1 cellular context compared by ENCODE assay signal in the genomic region with DNA sequence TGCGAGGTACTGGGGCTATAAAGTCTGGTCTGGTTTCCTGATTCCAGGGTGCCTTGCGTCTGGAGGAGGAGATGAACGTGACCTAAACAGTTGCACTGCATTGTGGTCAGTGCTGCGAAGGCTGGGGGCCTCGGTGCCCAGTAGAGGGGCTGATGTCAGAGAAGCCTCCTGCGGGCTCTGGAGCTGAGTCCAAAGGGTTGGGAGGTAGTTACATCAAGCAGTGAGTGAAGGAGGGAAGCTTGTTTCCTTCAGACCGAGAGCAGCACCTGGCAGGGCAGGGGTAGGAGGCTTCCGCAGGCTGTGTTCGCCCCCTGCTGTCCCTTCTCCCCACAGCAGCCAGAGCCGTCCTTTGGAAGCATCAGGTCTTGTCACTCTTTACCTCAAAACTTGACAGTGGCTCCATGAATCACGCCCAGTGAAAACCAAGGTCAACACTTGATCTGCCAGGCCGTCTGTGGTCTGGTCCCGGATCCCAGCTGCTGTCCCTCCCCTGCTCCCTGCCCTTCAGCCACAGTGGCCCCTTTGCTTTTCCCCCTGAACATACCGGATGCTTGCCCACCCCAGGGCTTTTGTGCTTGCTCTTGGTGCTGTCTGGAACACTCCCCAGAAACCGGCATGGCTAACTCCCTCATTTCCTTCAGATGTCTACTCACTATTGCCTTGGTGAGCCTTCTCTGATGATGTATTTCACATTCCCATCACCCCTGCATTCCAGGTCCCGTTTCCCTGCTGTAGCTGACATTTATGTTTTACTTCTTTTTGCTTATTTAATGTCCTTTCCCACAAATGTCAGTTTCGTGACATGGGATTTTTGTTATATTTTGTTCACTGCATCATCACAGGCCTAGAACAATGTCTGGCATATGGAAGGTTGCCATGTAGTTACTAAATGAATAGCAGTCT.
TF ChIP-seq lines count a peak whose summit lies in the region.

No MANE protein-coding gene starts in this region.

TF ChIP-seq in HEK293, 187 proteins besides CTCF, POLR2A, EP300 and RAD21 (continued from another document):
- TF ChIP-seq, protein P1, sequence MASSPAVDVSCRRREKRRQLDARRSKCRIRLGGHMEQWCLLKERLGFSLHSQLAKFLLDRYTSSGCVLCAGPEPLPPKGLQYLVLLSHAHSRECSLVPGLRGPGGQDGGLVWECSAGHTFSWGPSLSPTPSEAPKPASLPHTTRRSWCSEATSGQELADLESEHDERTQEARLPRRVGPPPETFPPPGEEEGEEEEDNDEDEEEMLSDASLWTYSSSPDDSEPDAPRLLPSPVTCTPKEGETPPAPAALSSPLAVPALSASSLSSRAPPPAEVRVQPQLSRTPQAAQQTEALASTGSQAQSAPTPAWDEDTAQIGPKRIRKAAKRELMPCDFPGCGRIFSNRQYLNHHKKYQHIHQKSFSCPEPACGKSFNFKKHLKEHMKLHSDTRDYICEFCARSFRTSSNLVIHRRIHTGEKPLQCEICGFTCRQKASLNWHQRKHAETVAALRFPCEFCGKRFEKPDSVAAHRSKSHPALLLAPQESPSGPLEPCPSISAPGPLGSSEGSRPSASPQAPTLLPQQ (tag by site-specific recombination; IDR thresholded peaks at IDR 0.05): peak; percentile 36; the same call in 1 of the 2 replicates
- TF ChIP-seq, protein P2, sequence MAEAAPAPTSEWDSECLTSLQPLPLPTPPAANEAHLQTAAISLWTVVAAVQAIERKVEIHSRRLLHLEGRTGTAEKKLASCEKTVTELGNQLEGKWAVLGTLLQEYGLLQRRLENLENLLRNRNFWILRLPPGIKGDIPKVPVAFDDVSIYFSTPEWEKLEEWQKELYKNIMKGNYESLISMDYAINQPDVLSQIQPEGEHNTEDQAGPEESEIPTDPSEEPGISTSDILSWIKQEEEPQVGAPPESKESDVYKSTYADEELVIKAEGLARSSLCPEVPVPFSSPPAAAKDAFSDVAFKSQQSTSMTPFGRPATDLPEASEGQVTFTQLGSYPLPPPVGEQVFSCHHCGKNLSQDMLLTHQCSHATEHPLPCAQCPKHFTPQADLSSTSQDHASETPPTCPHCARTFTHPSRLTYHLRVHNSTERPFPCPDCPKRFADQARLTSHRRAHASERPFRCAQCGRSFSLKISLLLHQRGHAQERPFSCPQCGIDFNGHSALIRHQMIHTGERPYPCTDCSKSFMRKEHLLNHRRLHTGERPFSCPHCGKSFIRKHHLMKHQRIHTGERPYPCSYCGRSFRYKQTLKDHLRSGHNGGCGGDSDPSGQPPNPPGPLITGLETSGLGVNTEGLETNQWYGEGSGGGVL (tag by site-specific recombination; IDR thresholded peaks at IDR 0.05): no peak
- TF ChIP-seq ZNF549 (tag by site-specific recombination; IDR thresholded peaks at IDR 0.05) (no peak), ZBTB20 (tag by site-specific recombination; IDR thresholded peaks at IDR 0.05) (peak; percentile 95), ZBTB17 (tag by site-specific recombination; IDR thresholded peaks at IDR 0.05) (peak; percentile 73), SCRT1 (tag by site-specific recombination; IDR thresholded peaks at IDR 0.05; ENCODE audit: borderline replicate concordance) (no peak), ZNF214 (tag by site-specific recombination; IDR thresholded peaks at IDR 0.05; ENCODE audit: borderline replicate concordance) (no peak), ZNF10 (tag by site-specific recombination; IDR thresholded peaks at IDR 0.05) (no peak), ZNF521 (tag by site-specific recombination; IDR thresholded peaks at IDR 0.05) (no peak), KLF8 (tag by site-specific recombination; IDR thresholded peaks at IDR 0.05) (no peak; the same call in 1 of the 2 replicates), YY1 (tag by site-specific recombination; IDR thresholded peaks at IDR 0.05) (no peak), REPIN1 (tag by site-specific recombination; IDR thresholded peaks at IDR 0.05; ENCODE audit: low read depth) (no peak), ZNF624 (tag by site-specific recombination; IDR thresholded peaks at IDR 0.05) (no peak), ZIC2 (tag by site-specific recombination; IDR thresholded peaks at IDR 0.05) (peak; percentile 89), ZNF155 (tag by site-specific recombination; IDR thresholded peaks at IDR 0.05) (no peak), BCL11A (tag by site-specific recombination; IDR thresholded peaks at IDR 0.05; ENCODE audit: low read depth) (no peak), ZFP69B (tag by site-specific recombination; IDR thresholded peaks at IDR 0.05) (no peak), OSR2 (tag by site-specific recombination; IDR thresholded peaks at IDR 0.05) (peak; percentile 31; the same call in 1 of the 2 replicates), ZNF610 (tag by site-specific recombination; IDR thresholded peaks at IDR 0.05; ENCODE audit: borderline replicate concordance) (no peak), GLI2 (tag by site-specific recombination; IDR thresholded peaks at IDR 0.05; ENCODE audit: borderline replicate concordance, low read depth) (no peak)
- TF ChIP-seq, protein P3, sequence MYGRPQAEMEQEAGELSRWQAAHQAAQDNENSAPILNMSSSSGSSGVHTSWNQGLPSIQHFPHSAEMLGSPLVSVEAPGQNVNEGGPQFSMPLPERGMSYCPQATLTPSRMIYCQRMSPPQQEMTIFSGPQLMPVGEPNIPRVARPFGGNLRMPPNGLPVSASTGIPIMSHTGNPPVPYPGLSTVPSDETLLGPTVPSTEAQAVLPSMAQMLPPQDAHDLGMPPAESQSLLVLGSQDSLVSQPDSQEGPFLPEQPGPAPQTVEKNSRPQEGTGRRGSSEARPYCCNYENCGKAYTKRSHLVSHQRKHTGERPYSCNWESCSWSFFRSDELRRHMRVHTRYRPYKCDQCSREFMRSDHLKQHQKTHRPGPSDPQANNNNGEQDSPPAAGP (tag by site-specific recombination; IDR thresholded peaks at IDR 0.05): peak; percentile 42; the same call in 1 of the 2 replicates
- TF ChIP-seq, protein P4, sequence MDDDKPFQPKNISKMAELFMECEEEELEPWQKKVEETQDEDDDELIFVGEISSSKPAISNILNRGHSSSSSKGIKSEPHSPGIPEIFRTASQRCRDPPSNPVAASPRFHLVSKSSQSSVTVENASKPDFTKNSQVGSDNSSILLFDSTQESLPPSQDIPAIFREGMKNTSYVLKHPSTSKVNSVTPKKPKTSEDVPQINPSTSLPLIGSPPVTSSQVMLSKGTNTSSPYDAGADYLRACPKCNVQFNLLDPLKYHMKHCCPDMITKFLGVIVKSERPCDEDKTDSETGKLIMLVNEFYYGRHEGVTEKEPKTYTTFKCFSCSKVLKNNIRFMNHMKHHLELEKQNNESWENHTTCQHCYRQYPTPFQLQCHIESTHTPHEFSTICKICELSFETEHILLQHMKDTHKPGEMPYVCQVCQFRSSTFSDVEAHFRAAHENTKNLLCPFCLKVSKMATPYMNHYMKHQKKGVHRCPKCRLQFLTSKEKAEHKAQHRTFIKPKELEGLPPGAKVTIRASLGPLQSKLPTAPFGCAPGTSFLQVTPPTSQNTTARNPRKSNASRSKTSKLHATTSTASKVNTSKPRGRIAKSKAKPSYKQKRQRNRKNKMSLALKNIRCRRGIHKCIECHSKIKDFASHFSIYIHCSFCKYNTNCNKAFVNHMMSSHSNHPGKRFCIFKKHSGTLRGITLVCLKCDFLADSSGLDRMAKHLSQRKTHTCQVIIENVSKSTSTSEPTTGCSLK (tag by site-specific recombination; IDR thresholded peaks at IDR 0.05): no peak
- TF ChIP-seq, protein P5, sequence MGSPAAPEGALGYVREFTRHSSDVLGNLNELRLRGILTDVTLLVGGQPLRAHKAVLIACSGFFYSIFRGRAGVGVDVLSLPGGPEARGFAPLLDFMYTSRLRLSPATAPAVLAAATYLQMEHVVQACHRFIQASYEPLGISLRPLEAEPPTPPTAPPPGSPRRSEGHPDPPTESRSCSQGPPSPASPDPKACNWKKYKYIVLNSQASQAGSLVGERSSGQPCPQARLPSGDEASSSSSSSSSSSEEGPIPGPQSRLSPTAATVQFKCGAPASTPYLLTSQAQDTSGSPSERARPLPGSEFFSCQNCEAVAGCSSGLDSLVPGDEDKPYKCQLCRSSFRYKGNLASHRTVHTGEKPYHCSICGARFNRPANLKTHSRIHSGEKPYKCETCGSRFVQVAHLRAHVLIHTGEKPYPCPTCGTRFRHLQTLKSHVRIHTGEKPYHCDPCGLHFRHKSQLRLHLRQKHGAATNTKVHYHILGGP (tag by site-specific recombination; IDR thresholded peaks at IDR 0.05): no peak
